ENCODE assay signal across 15 cellular contexts in genomic region chr22:28942801-28943500, GRCh38. TPM values are rescaled to one million over a fixed set of nuclear protein-coding genes. Genes with fewer than 3 reads are reported as not detected.
DNase-seq lines count a peak whose midpoint lies in the region; ATAC-seq and TF ChIP-seq lines count a peak whose summit lies in the region.
"Had no signal": no experiment of that assay in that cellular context is flagged by ENCODE, and none has a peak within 500 bp of the region (broad histone marks: within the 10 kb centered on the region; RNA-seq: fewer than 3 reads in every experiment).

No MANE protein-coding gene starts in this region.

- H3K4me3 Mint-ChIP-seq in Caco-2 (ENCODE audit: unreplicated experiment): no peak overlapping the region
- no peak overlapping the region for H3K4me3 Mint-ChIP-seq in endodermal cell
- H3K4me3 Mint-ChIP-seq in neural crest cell: peak overlapping the region; percentile 70
- H3K4me3 Mint-ChIP-seq: naive thymus-derived CD4-positive, alpha-beta T cell had no signal

- WGBS in endodermal cell (ENCODE audit: insufficient coverage in 1 of 2, insufficient read length in 1 of 2), 2 experiments: 48 to 67% methylated on average over 3 to 7 of the region's 7 CpGs

- no TSS peak for BruUV-seq in Caco-2 (replicated peaks; lab: Mats Ljungman, UMichigan)

- H3K4me3 ChIP-seq in Caco-2 (ENCODE audit: low read depth, low read length) (no peak overlapping the region), endodermal cell (ENCODE audit: low read length) (no peak overlapping the region)
- H3K4me3 ChIP-seq: left ventricle myocardium inferior, SJSA1 had no signal

- H3K36me3 ChIP-seq in Caco-2 (ENCODE audit: control insufficient read depth, insufficient read depth, low read length): peaks cover 1% of the 10 kb centered on the region; the same call in 1 of the 2 replicates
- peaks cover 6% of the 10 kb centered on the region for H3K36me3 ChIP-seq in endodermal cell (ENCODE audit: control insufficient read depth, insufficient read depth, low read length)
- H3K36me3 ChIP-seq: SJSA1 had no signal

- CTCF ChIA-PET in Caco-2 (lab: Charles Lee): interaction anchor here (0.6 to 1.7 kb wide), 5 partner anchors 9 to 799 kb away, joined by 3 to 5 read pairs (median 4); no protein-coding TSS in a partner anchor

- no peak overlapping the region for H3K9ac ChIP-seq in endodermal cell (ENCODE audit: extremely low read depth, low read length, poor library complexity, severe bottlenecking)

- no peak for TF ChIP-seq CTCF in Caco-2 (IDR thresholded peaks at IDR 0.05; ENCODE audit: insufficient read depth in 1 of 2, low read depth in 1 of 2, low read length in 1 of 2, severe bottlenecking in 1 of 2, unreplicated experiment in 1 of 2)
- no peak for TF ChIP-seq CTCF in endodermal cell (conservative IDR thresholded peaks at IDR 0.05)
- TF ChIP-seq CTCF in neural crest cell (conservative IDR thresholded peaks at IDR 0.05): no peak

- H3K27me3 ChIP-seq in Caco-2 (replicated peaks; ENCODE audit: control insufficient read depth, insufficient read depth, low read length) (no peaks in the 10 kb centered on the region), endodermal cell (ENCODE audit: control insufficient read depth, insufficient read depth, low read length, poor library complexity, severe bottlenecking) (no peaks in the 10 kb centered on the region)
- H3K27me3 ChIP-seq: SJSA1 had no signal

- H3K27me3 Mint-ChIP-seq in Caco-2 (ENCODE audit: insufficient read depth, unreplicated experiment) (no peaks in the 10 kb centered on the region), endodermal cell (ENCODE audit: insufficient read depth) (no peaks in the 10 kb centered on the region), neural crest cell (ENCODE audit: low read depth) (no peaks in the 10 kb centered on the region)

- H3K27ac Mint-ChIP-seq in Caco-2 (ENCODE audit: unreplicated experiment): peak overlapping the region; percentile 65
- peak overlapping the region; percentile 57 for H3K27ac Mint-ChIP-seq in endodermal cell
- peak overlapping the region; percentile 98 for H3K27ac Mint-ChIP-seq in neural crest cell (ENCODE audit: unreplicated experiment)
- H3K27ac Mint-ChIP-seq: activated naive CD4-positive, alpha-beta T cell treated with anti-CD3 and anti-CD28 coated beads, Interleukin-2, amount 50 U/mL, for 72 hours; naive thymus-derived CD4-positive, alpha-beta T cell had no signal

- POLR2A ChIA-PET in Caco-2 (lab: Charles Lee): interaction anchor here (0.5 kb wide), 1 partner anchor 60 kb away, joined by 6 read pairs; the partner anchor contains the start of gene ZNRF3

- ATAC-seq in GM18870 (IDR thresholded peaks at IDR 0.05; ENCODE audit: unreplicated experiment) (no peak), HG03439 (IDR thresholded peaks at IDR 0.05; ENCODE audit: unreplicated experiment) (no peak)
- ATAC-seq: activated naive CD4-positive, alpha-beta T cell treated with anti-CD3 and anti-CD28 coated beads, Interleukin-2, amount 50 U/mL, for 72 hours; naive thymus-derived CD4-positive, alpha-beta T cell had no signal

- H3K36me3 Mint-ChIP-seq in Caco-2 (ENCODE audit: insufficient read depth, unreplicated experiment) (peaks cover 51% of the 10 kb centered on the region), endodermal cell (ENCODE audit: low read depth) (peaks cover 20% of the 10 kb centered on the region), neural crest cell (ENCODE audit: low read depth) (peaks cover 24% of the 10 kb centered on the region)

- intact Hi-C loops in Caco-2 (cut with micrococcal nuclease; ENCODE audit: unreplicated experiment): no loop called here

- peak overlapping the region; percentile 95 for H3K27ac ChIP-seq in endodermal cell (ENCODE audit: low read depth, low read length)
- H3K27ac ChIP-seq: left ventricle myocardium inferior, SJSA1 had no signal

- H3K4me1 Mint-ChIP-seq in Caco-2 (ENCODE audit: low read depth, unreplicated experiment): peaks cover 48% of the 10 kb centered on the region
- H3K4me1 Mint-ChIP-seq in endodermal cell: peaks cover 42% of the 10 kb centered on the region
- peaks cover 60% of the 10 kb centered on the region for H3K4me1 Mint-ChIP-seq in neural crest cell
- H3K4me1 Mint-ChIP-seq: naive thymus-derived CD4-positive, alpha-beta T cell had no signal

- H3K4me1 ChIP-seq in Caco-2 (peaks cover 42% of the 10 kb centered on the region), endodermal cell (ENCODE audit: control insufficient read depth, insufficient read depth, low read length) (peaks cover 22% of the 10 kb centered on the region)
- H3K4me1 ChIP-seq: SJSA1 had no signal

- no peak for DNase-seq in Caco-2
- DNase-seq in NCI-H524 treated with DMSO at 0.1 percent for 48 hours (lab: John Stamatoyannopoulos, UW): peak; percentile 82
- DNase-seq in endodermal cell: no peak
- peak; percentile 45 for DNase-seq in neural crest cell (ENCODE audit: low read depth, low spot score)
- no peak for DNase-seq in HK-2 (ENCODE audit: unreplicated experiment)
- DNase-seq in NOMO-1 treated with DMSO at 0.1 percent for 48 hours (lab: John Stamatoyannopoulos, UW; ENCODE audit: unreplicated experiment): no peak
- DNase-seq: activated CD4-positive, alpha-beta T cell treated with anti-CD3 and anti-CD28 coated beads, Interleukin-2, amount 50 U/mL, for 1 hour; DMS79; left ventricle myocardium inferior; naive thymus-derived CD4-positive, alpha-beta T cell; NCI-H2171 had no signal

- H3K9me3 Mint-ChIP-seq in Caco-2 (ENCODE audit: unreplicated experiment) (peaks cover 10% of the 10 kb centered on the region), endodermal cell (peaks cover 14% of the 10 kb centered on the region), neural crest cell (peaks cover 15% of the 10 kb centered on the region)

- H3K9me3 ChIP-seq in Caco-2 (peaks cover 16% of the 10 kb centered on the region), endodermal cell (ENCODE audit: control insufficient read depth, low read length) (peaks cover 15% of the 10 kb centered on the region)
- H3K9me3 ChIP-seq: SJSA1 had no signal

RNA-seq across cellular contexts. Expression of gene ZNRF3, which starts 59.6 kb away (rescaled TPM):
- total RNA-seq in Caco-2 (2022) (37.9 and 41.1 TPM in 2 replicates), endodermal cell (10 to 100 TPM; 15.8 to 19.8 TPM), neural crest cell (18.5 and 18.9 TPM in 2 replicates)
- 35.8 TPM for polyA plus RNA-seq in endodermal cell (2013, experiment 1 of 2)
- polyA plus RNA-seq in endodermal cell (2013, experiment 2 of 2): 29.9 TPM

Comparison
In these comparisons a context has a peak if more than half of its experiments do, and no peak if none do; other contexts are left out.
1. DNase-seq: peak in NCI-H524 treated with DMSO at 0.1 percent for 48 hours (single experiment) and neural crest cell (single experiment); none in Caco-2 (0 of 2), endodermal cell (single experiment), HK-2 (single experiment) and NOMO-1 treated with DMSO at 0.1 percent for 48 hours (single experiment).
2. Peak in every context shown above with its lines, with median percentiles within 50 percentile points of each other: H3K27ac Mint-ChIP-seq.